Comparison of ENCODE assay signal across 16 cellular contexts in the genomic region with DNA sequence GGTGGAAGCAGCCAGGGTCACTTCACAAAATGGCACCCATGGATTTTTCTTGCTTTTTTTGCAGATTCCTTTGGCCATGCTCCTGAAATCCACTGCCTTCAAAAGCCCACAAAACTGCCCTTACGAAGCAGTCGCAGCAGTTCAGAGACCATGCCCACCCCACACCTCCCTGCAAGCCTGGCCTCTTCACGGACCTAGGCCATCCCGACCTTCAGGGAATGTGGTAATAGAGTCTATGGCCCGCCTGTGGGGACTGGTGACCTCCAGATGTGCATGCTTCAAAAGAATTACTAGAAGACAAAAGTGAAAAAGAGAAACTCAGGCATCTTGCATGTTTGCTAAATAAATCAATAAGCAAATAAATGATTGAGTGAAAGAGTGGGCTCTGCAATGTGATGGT.
"Had no signal": no experiment of that assay in that cellular context is flagged by ENCODE, and none has a peak within 500 bp of the region (broad histone marks: within the 10 kb centered on the region; RNA-seq: fewer than 3 reads in every experiment).

No MANE protein-coding gene starts in this region.

- H3K4me3 Mint-ChIP-seq: naive thymus-derived CD4-positive, alpha-beta T cell had no signal

- DNase-seq: effector memory CD4-positive, alpha-beta T cell; gastrocnemius medialis; mammary epithelial cell; naive thymus-derived CD4-positive, alpha-beta T cell; occipital lobe; stimulated activated CD4-positive, alpha-beta T cell treated with anti-CD3 and anti-CD28 coated beads, Interleukin-2, amount 100 ng/mL, for 48 hours; stimulated activated naive CD4-positive, alpha-beta T cell treated with Interleukin-2 at 50 U/mL for 16 hours; thyroid gland; upper lobe of left lung; uterus had no signal

- H2AFZ ChIP-seq: parathyroid adenoma had no signal

- H3K27ac ChIP-seq: gastrocnemius medialis, parathyroid adenoma, suprapubic skin, thyroid gland, upper lobe of left lung, uterus had no signal

- H3K27ac Mint-ChIP-seq: naive thymus-derived CD4-positive, alpha-beta T cell had no signal

- H3K4me2 ChIP-seq: smooth muscle cell had no signal

- H3K36me3 Mint-ChIP-seq: naive thymus-derived CD4-positive, alpha-beta T cell had no signal

- H3K9me3 ChIP-seq: gastrocnemius medialis, suprapubic skin, thyroid gland, upper lobe of left lung, uterus had no signal

- FAIRE-seq: endometrium had no signal

- ATAC-seq: esophagus mucosa; gastrocnemius medialis; left lobe of liver; naive thymus-derived CD4-positive, alpha-beta T cell had no signal

- H3K79me2 ChIP-seq: parathyroid adenoma had no signal

- H3K4me3 ChIP-seq: gastrocnemius medialis, smooth muscle cell, suprapubic skin, thyroid gland, upper lobe of left lung, uterus had no signal

- H3K4me1 Mint-ChIP-seq: naive thymus-derived CD4-positive, alpha-beta T cell had no signal

- H3K9ac ChIP-seq: parathyroid adenoma had no signal

- H3K27me3 ChIP-seq: gastrocnemius medialis, thyroid gland, upper lobe of left lung, uterus had no signal

- H3K36me3 ChIP-seq: gastrocnemius medialis, suprapubic skin, thyroid gland, upper lobe of left lung, uterus had no signal

- H3K4me1 ChIP-seq: gastrocnemius medialis, parathyroid adenoma, upper lobe of left lung, uterus had no signal
